Comparison of ENCODE assay signal across 23 cellular contexts in genomic region chr1:237927198-237927597, GRCh38. TPM values are rescaled to one million over a fixed set of nuclear protein-coding genes. Genes with fewer than 3 reads are reported as not detected.
"Had no signal": no experiment of that assay in that cellular context is flagged by ENCODE, and none has a peak within 500 bp of the region (broad histone marks: within the 10 kb centered on the region; RNA-seq: fewer than 3 reads in every experiment).

No MANE protein-coding gene starts in this region.

- H3K4me2 ChIP-seq: SK-N-SH had no signal

- H3K9ac ChIP-seq: SK-N-SH had no signal

- DNase-seq: KBM-7, MV-4-11, NCI-H1048, NCI-H1105, NCI-H1417, NCI-H1436 treated with DMSO at 0.1 percent for 48 hours, NCI-H1694, NCI-H187 treated with DMSO at 0.1 percent for 48 hours, NCI-H2029 treated with DMSO at 0.1 percent for 48 hours, NCI-H2171 treated with DMSO at 0.1 percent for 48 hours, NCI-H345, NCI-H446 treated with DMSO at 0.1 percent for 48 hours, NCI-H510A treated with DMSO at 0.1 percent for 48 hours, NCI-H526, NCI-H748 treated with DMSO at 0.1 percent for 48 hours, RPMI8226, SHP77, SK-N-SH had no signal

- FAIRE-seq: RCC 7860 had no signal

- H3K9me3 ChIP-seq: SK-N-SH had no signal

RNA-seq across cellular contexts. Expression of gene ZP4, which starts 36.5 kb away (rescaled TPM):
- total RNA-seq: HT-29, LHCN-M2, MCF 10A, SK-MEL-5 had no signal
- polyA plus RNA-seq: SK-N-SH had no signal
